In the genomic region with DNA sequence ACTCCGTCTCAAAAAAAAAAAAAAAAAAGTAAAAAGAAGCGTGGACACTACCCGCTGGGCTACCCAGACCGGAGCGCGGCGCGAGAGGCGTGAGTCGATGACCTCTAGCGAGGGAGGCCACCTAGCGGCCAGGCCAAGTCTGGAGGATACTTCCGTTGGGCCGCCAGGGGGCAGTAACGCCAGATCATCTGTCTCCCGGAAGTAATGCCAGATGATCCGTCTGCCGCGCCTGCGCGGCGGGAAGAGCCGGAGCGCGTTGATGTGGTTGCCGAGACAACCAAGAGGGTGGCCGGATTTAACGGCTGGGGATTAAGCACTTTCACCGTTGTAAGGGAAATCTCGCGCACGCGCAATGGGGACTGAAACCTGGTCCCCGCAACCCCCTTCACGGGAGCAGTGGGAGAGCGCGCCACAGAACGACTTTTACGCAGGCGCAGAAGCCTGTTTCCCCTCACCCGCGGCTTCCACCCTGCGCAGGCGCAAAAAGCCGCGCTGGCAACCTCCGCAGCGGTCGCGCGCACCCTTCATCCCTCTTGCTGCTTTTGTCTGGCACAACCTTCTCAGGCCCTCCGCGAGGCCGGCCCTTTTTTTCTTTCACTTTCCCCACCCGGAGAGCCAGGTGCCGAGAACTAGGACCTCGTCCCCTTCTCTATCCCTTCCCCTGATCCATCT, we compare ENCODE assay signal across 1 cellular context.
TF ChIP-seq lines count a peak whose summit lies in the region.

No MANE protein-coding gene starts in this region.

TF ChIP-seq in HepG2, 621 proteins besides CTCF, POLR2A, EP300 and RAD21 (continued from another document and continues in another):
- 0 out of 2 replicates have a peak, but pooled peaks have one; percentile 23 for TF ChIP-seq NFAT5 (CRISPR knock-in tag; IDR thresholded peaks at IDR 0.05)
- no peak for TF ChIP-seq FUBP1 (CRISPR knock-in tag; IDR thresholded peaks at IDR 0.05; ENCODE audit: borderline replicate concordance)
- no peak for TF ChIP-seq ATM (IDR thresholded peaks at IDR 0.05; ENCODE audit: borderline replicate concordance)
- TF ChIP-seq ETV6 (CRISPR knock-in tag; conservative IDR thresholded peaks at IDR 0.05), result 0 out of 2 replicates have a peak, but pooled peaks have one; percentile 47
- TF ChIP-seq ZNF207 (IDR thresholded peaks at IDR 0.05; ENCODE audit: borderline replicate concordance), result no peak
- no peak for TF ChIP-seq ZNF18 (CRISPR knock-in tag; IDR thresholded peaks at IDR 0.05; ENCODE audit: insufficient replicate concordance)
- 0 out of 2 replicates have a peak, but pooled peaks have one; percentile 53 for TF ChIP-seq FOSL2 (CRISPR knock-in tag; IDR thresholded peaks at IDR 0.05)
- TF ChIP-seq SP4 (CRISPR knock-in tag; IDR thresholded peaks at IDR 0.05), result peak; percentile 65
- TF ChIP-seq ZBTB4 (CRISPR knock-in tag; IDR thresholded peaks at IDR 0.05; ENCODE audit: borderline replicate concordance), result 0 out of 2 replicates have a peak, but pooled peaks have one; percentile 18
- TF ChIP-seq NFYB (CRISPR knock-in tag; IDR thresholded peaks at IDR 0.05), result no peak
- TF ChIP-seq HNF1A (IDR thresholded peaks at IDR 0.05; ENCODE audit: low read depth), result no peak
- TF ChIP-seq HNF1A (CRISPR knock-in tag; IDR thresholded peaks at IDR 0.05; ENCODE audit: borderline replicate concordance), result 0 out of 2 replicates have a peak, but pooled peaks have one; percentile 57
- peak; percentile 67; the same call in 1 of the 2 replicates for TF ChIP-seq ZFP82 (CRISPR knock-in tag; IDR thresholded peaks at IDR 0.05; ENCODE audit: borderline replicate concordance)
- no peak for TF ChIP-seq SATB2 (CRISPR knock-in tag; IDR thresholded peaks at IDR 0.05)
- TF ChIP-seq ZFY (CRISPR knock-in tag; IDR thresholded peaks at IDR 0.05), result peak; percentile 63
- TF ChIP-seq ZNF292 (CRISPR knock-in tag; IDR thresholded peaks at IDR 0.05; ENCODE audit: borderline replicate concordance, low read depth), result no peak
- TF ChIP-seq ZNF546 (CRISPR knock-in tag; conservative IDR thresholded peaks at IDR 0.05), result no peak
- no peak for TF ChIP-seq ZNF850 (CRISPR knock-in tag; conservative IDR thresholded peaks at IDR 0.05)
- no peak for TF ChIP-seq BATF2 (CRISPR knock-in tag; IDR thresholded peaks at IDR 0.05)
- TF ChIP-seq ZBTB20 (CRISPR knock-in tag; IDR thresholded peaks at IDR 0.05; ENCODE audit: borderline replicate concordance, low read depth), result 0 out of 2 replicates have a peak, but pooled peaks have one; percentile 32
- peak; percentile 6; the same call in 1 of the 2 replicates for TF ChIP-seq SP140L (CRISPR knock-in tag; IDR thresholded peaks at IDR 0.05; ENCODE audit: borderline replicate concordance)
- TF ChIP-seq ZNF891 (CRISPR knock-in tag; IDR thresholded peaks at IDR 0.05), result peak; percentile 54; the same call in 1 of the 2 replicates
- no peak for TF ChIP-seq XBP1 (CRISPR knock-in tag; IDR thresholded peaks at IDR 0.05)
- TF ChIP-seq THAP8 (CRISPR knock-in tag; IDR thresholded peaks at IDR 0.05; ENCODE audit: borderline replicate concordance), result no peak
- peak; percentile 39; the same call in 1 of the 2 replicates for TF ChIP-seq ZNF24 (IDR thresholded peaks at IDR 0.05)
- TF ChIP-seq TCF7L2 (IDR thresholded peaks at IDR 0.05; ENCODE audit: low read depth, low read length), result no peak
- TF ChIP-seq SP1 (IDR thresholded peaks at IDR 0.05), result no peak
- TF ChIP-seq SP1 (CRISPR knock-in tag; IDR thresholded peaks at IDR 0.05), result peak; percentile 72
- no peak for TF ChIP-seq MAFF (IDR thresholded peaks at IDR 0.05; ENCODE audit: low read depth, low read length)
- TF ChIP-seq ZSCAN29 (CRISPR knock-in tag; conservative IDR thresholded peaks at IDR 0.05), result no peak
- peak; percentile 84; the same call in 1 of the 2 replicates for TF ChIP-seq AKAP8 (CRISPR knock-in tag; IDR thresholded peaks at IDR 0.05)
- TF ChIP-seq ZBTB3 (CRISPR knock-in tag; IDR thresholded peaks at IDR 0.05; ENCODE audit: borderline replicate concordance, low read depth), result 0 out of 2 replicates have a peak, but pooled peaks have one; percentile 38
- TF ChIP-seq ZNF121 (CRISPR knock-in tag; IDR thresholded peaks at IDR 0.05), result no peak
- TF ChIP-seq EHMT2 (IDR thresholded peaks at IDR 0.05; ENCODE audit: borderline replicate concordance, low read depth, low read length), result no peak
- TF ChIP-seq SP5 (CRISPR knock-in tag; IDR thresholded peaks at IDR 0.05; ENCODE audit: borderline replicate concordance, low read depth), result 0 out of 2 replicates have a peak, but pooled peaks have one; percentile 16
- TF ChIP-seq ZNF276 (CRISPR knock-in tag; IDR thresholded peaks at IDR 0.05; ENCODE audit: low read depth), result 0 out of 2 replicates have a peak, but pooled peaks have one; percentile 39
- TF ChIP-seq ZNF883 (CRISPR knock-in tag; IDR thresholded peaks at IDR 0.05; ENCODE audit: not compliant biosample characterization), result peak; percentile 69
